ENCODE assay signal across 8 cellular contexts in genomic region chr9:133991964-133992779, GRCh38. TPM values are rescaled to one million over a fixed set of nuclear protein-coding genes. Genes with fewer than 3 reads are reported as not detected.
DNase-seq lines count a peak whose midpoint lies in the region; ATAC-seq and TF ChIP-seq lines count a peak whose summit lies in the region.

VAV2 (minus strand) TSS chr9:133992324; CDS start chr9:133992278, 46 bp downstream.

- TF ChIP-seq CTCF in brain (conservative IDR thresholded peaks at IDR 0.05), result no peak

- peak within 1 kb of the TSS; percentile 44 to 71 (median 61) for H3K4me3 ChIP-seq in skin epidermis

- peak within 1 kb of the TSS; percentile 89 to 96 (median 93) for H3K4me3 Mint-ChIP-seq in brain

- H3K27ac Mint-ChIP-seq in brain, result peak within 1 kb of the TSS; percentile 87 to 97 (median 92)

- no peaks in the 10 kb centered on the region for H3K27me3 Mint-ChIP-seq in brain

- in situ Hi-C loops in KBM-7 (cut with MboI; ENCODE audit: low pct_unique_long_range_greater_than_20kb, low sequenced_read_pairs), result loop anchor here (10.0 to 25.0 kb wide), 2 partner anchors 217 to 455 kb away; partner anchors contain the start of gene ADAMTSL2

- DNase-seq in GF-D8 (lab: John Stamatoyannopoulos, UW), result peak; percentile 24
- peak; percentile 52 for DNase-seq in KBM-7
- peak; percentile 55 for DNase-seq in SW480 (ENCODE audit: low spot score)
- peak; percentile 62 for DNase-seq in iPS-NIHi11 (ENCODE audit: low spot score)
- no peak for DNase-seq in 8988T

- H3K27ac ChIP-seq in skin epidermis, result peak within 1 kb of the TSS; percentile 50 to 96 (median 88)

- peaks cover 0 to 3% (median 0%) of the 10 kb centered on the region in 5 experiments for H3K9me3 Mint-ChIP-seq in brain

- H3K36me3 Mint-ChIP-seq in brain, result no peaks in the 10 kb centered on the region

- H3K4me1 Mint-ChIP-seq in brain, result peaks cover 48% of the 10 kb centered on the region

- ATAC-seq in GM21717 (IDR thresholded peaks at IDR 0.05; ENCODE audit: unreplicated experiment), result peak; percentile 45

RNA-seq across cellular contexts. Expression of gene VAV2, which starts in this region (rescaled TPM):
- polyA plus RNA-seq in brain (ENCODE audit: insufficient read depth, low read depth, low replicate concordance), result 80.6 TPM
